ENCODE assay signal across 8 cellular contexts in the genomic region with DNA sequence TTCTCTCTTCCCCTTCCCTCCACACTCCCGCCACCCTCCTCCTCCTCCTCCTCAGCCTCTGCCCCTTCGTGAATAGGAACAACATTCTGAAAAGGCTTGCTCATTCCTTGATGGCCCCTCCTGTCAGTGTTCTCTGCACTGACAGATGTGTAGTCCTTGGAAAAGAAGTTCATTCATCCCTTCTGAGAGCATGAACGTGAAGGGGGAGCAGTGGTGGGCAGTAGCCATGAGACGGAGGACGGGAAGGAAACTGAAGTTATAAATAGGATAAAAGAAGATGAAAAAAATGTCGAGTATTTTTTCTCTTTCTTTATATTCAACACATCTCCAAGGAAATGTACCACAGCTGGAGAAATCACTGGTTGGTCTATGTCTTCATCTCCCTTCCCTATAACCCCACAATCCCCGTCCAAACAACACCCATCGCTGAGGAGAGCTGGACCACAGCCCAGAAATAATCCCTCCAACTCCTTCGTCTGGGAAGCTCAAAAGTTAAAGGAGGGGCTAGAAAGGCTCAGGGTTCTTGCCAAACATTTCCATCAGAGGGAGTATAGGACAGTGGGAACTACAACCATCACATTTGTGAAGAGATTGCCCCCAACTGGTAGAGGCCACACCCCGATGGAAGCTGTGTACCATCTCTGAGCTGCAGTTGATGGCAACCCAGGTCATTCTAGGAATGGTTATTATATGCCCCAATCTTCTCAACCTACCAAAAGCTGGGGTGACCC. TPM values are rescaled to one million over a fixed set of nuclear protein-coding genes. Genes with fewer than 3 reads are reported as not detected.
DNase-seq lines count a peak whose midpoint lies in the region; ATAC-seq and TF ChIP-seq lines count a peak whose summit lies in the region.

No MANE protein-coding gene starts in this region.

- intact Hi-C loops in activated CD8-positive, alpha-beta T cell treated with anti-CD3 and anti-CD28 coated beads for 36 hours (cut with micrococcal nuclease): no loop called here

- H3K4me1 Mint-ChIP-seq in activated CD8-positive, alpha-beta T cell treated with anti-CD3 and anti-CD28 coated beads for 36 hours (ENCODE audit: low read depth): peaks cover 54% of the 10 kb centered on the region
- H3K4me1 Mint-ChIP-seq in activated CD8-positive, alpha-beta T cell treated with anti-CD3 and anti-CD28 coated beads, Interleukin-2, amount 10 ng/mL, durations not matched to agents 7 days and 5 days (ENCODE audit: low read depth): peaks cover 53% of the 10 kb centered on the region
- H3K4me1 Mint-ChIP-seq in stimulated activated memory B cell treated with anti-CD40 and anti-IgM and Interleukin-4, amounts not matched to agents 10 μg/mL and 1 μg/mL and 100 μg/mL, for 72 hours: peaks cover 55% of the 10 kb centered on the region

- ATAC-seq in activated CD8-positive, alpha-beta T cell treated with anti-CD3 and anti-CD28 coated beads for 36 hours: no peak
- ATAC-seq in activated CD8-positive, alpha-beta T cell treated with anti-CD3 and anti-CD28 coated beads, Interleukin-2, amount 10 ng/mL, durations not matched to agents 7 days and 5 days: no peak
- no peak for ATAC-seq in stimulated activated memory B cell treated with anti-CD40 and anti-IgM and Interleukin-4, amounts not matched to agents 10 μg/mL and 1 μg/mL and 100 μg/mL, for 72 hours
- no peak for ATAC-seq in HG02852 (IDR thresholded peaks at IDR 0.05; ENCODE audit: unreplicated experiment)

- CTCF ChIA-PET in activated CD8-positive, alpha-beta T cell treated with anti-CD3 and anti-CD28 coated beads for 36 hours (lab: Charles Lee): interaction anchor here (0.6 to 4.0 kb wide), 16 partner anchors 10 to 277 kb away, joined by 3 to 22 read pairs (median 4); a partner anchor contains a TSS
- CTCF ChIA-PET in activated CD8-positive, alpha-beta T cell treated with anti-CD3 and anti-CD28 coated beads, Interleukin-2, amount 10 ng/mL, durations not matched to agents 7 days and 5 days (lab: Charles Lee): interaction anchor here (1.0 to 5.0 kb wide), 13 partner anchors 8 to 277 kb away, joined by 3 to 29 read pairs (median 5); no protein-coding TSS in a partner anchor

- H3K36me3 Mint-ChIP-seq in activated CD8-positive, alpha-beta T cell treated with anti-CD3 and anti-CD28 coated beads for 36 hours (ENCODE audit: low read depth): peaks cover 2% of the 10 kb centered on the region
- no peaks in the 10 kb centered on the region for H3K36me3 Mint-ChIP-seq in activated CD8-positive, alpha-beta T cell treated with anti-CD3 and anti-CD28 coated beads, Interleukin-2, amount 10 ng/mL, durations not matched to agents 7 days and 5 days (ENCODE audit: low read depth)
- no peaks in the 10 kb centered on the region for H3K36me3 Mint-ChIP-seq in stimulated activated memory B cell treated with anti-CD40 and anti-IgM and Interleukin-4, amounts not matched to agents 10 μg/mL and 1 μg/mL and 100 μg/mL, for 72 hours

- POLR2A ChIA-PET in activated CD8-positive, alpha-beta T cell treated with anti-CD3 and anti-CD28 coated beads for 36 hours (lab: Charles Lee): interaction anchor here (1.2 to 3.1 kb wide), 7 partner anchors 11 to 72 kb away, joined by 3 to 10 read pairs (median 5); no protein-coding TSS in a partner anchor
- POLR2A ChIA-PET in activated CD8-positive, alpha-beta T cell treated with anti-CD3 and anti-CD28 coated beads, Interleukin-2, amount 10 ng/mL, durations not matched to agents 7 days and 5 days (lab: Charles Lee): interaction anchor here (1.0 to 3.1 kb wide), 6 partner anchors 28 to 71 kb away, joined by 4 to 21 read pairs (median 12); no protein-coding TSS in a partner anchor

- H3K9me3 Mint-ChIP-seq in activated CD8-positive, alpha-beta T cell treated with anti-CD3 and anti-CD28 coated beads for 36 hours: no peaks in the 10 kb centered on the region
- no peaks in the 10 kb centered on the region for H3K9me3 Mint-ChIP-seq in activated CD8-positive, alpha-beta T cell treated with anti-CD3 and anti-CD28 coated beads, Interleukin-2, amount 10 ng/mL, durations not matched to agents 7 days and 5 days (ENCODE audit: insufficient read depth)
- no peaks in the 10 kb centered on the region for H3K9me3 Mint-ChIP-seq in stimulated activated memory B cell treated with anti-CD40 and anti-IgM and Interleukin-4, amounts not matched to agents 10 μg/mL and 1 μg/mL and 100 μg/mL, for 72 hours

- no peaks in the 10 kb centered on the region for H3K27me3 Mint-ChIP-seq in activated CD8-positive, alpha-beta T cell treated with anti-CD3 and anti-CD28 coated beads for 36 hours
- H3K27me3 Mint-ChIP-seq in activated CD8-positive, alpha-beta T cell treated with anti-CD3 and anti-CD28 coated beads, Interleukin-2, amount 10 ng/mL, durations not matched to agents 7 days and 5 days (ENCODE audit: low read depth): no peaks in the 10 kb centered on the region
- no peaks in the 10 kb centered on the region for H3K27me3 Mint-ChIP-seq in stimulated activated memory B cell treated with anti-CD40 and anti-IgM and Interleukin-4, amounts not matched to agents 10 μg/mL and 1 μg/mL and 100 μg/mL, for 72 hours

- H3K4me3 Mint-ChIP-seq in activated CD8-positive, alpha-beta T cell treated with anti-CD3 and anti-CD28 coated beads for 36 hours: no peak overlapping the region
- H3K4me3 Mint-ChIP-seq in activated CD8-positive, alpha-beta T cell treated with anti-CD3 and anti-CD28 coated beads, Interleukin-2, amount 10 ng/mL, durations not matched to agents 7 days and 5 days: no peak overlapping the region
- peak overlapping the region; percentile 70 for H3K4me3 Mint-ChIP-seq in stimulated activated memory B cell treated with anti-CD40 and anti-IgM and Interleukin-4, amounts not matched to agents 10 μg/mL and 1 μg/mL and 100 μg/mL, for 72 hours

- DNase-seq in activated CD8-positive, alpha-beta T cell treated with anti-CD3 and anti-CD28 coated beads for 36 hours: peak; percentile 22
- no peak for DNase-seq in activated CD8-positive, alpha-beta T cell treated with anti-CD3 and anti-CD28 coated beads, Interleukin-2, amount 10 ng/mL, durations not matched to agents 7 days and 5 days
- peak; percentile 75 for DNase-seq in fibroblast of the conjunctiva (ENCODE audit: low read depth)
- DNase-seq in OCI-M2 (lab: John Stamatoyannopoulos, UW; ENCODE audit: unreplicated experiment): no peak
- DNase-seq in activated CD4-positive, alpha-beta T cell treated with anti-CD3 and anti-CD28 coated beads, Interleukin-2, amount 50 U/mL, for 1 hour: no peak

- TF ChIP-seq CTCF in activated CD8-positive, alpha-beta T cell treated with anti-CD3 and anti-CD28 coated beads for 36 hours (IDR thresholded peaks at IDR 0.05): peak; percentile 3

- H3K27ac Mint-ChIP-seq in activated CD8-positive, alpha-beta T cell treated with anti-CD3 and anti-CD28 coated beads for 36 hours: peak overlapping the region; percentile 89
- H3K27ac Mint-ChIP-seq in activated CD8-positive, alpha-beta T cell treated with anti-CD3 and anti-CD28 coated beads, Interleukin-2, amount 10 ng/mL, durations not matched to agents 7 days and 5 days: no peak overlapping the region
- peak overlapping the region; percentile 89 for H3K27ac Mint-ChIP-seq in stimulated activated memory B cell treated with anti-CD40 and anti-IgM and Interleukin-4, amounts not matched to agents 10 μg/mL and 1 μg/mL and 100 μg/mL, for 72 hours

TF ChIP-seq in PFSK-1, 5 proteins besides CTCF, POLR2A, EP300 and RAD21:
- TF ChIP-seq TAF1 (IDR thresholded peaks at IDR 0.05; ENCODE audit: borderline replicate concordance, insufficient read depth, low read length): peak; percentile 43; the same call in 1 of the 2 replicates
- TF ChIP-seq POLR2AphosphoS5 (IDR thresholded peaks at IDR 0.05; ENCODE audit: low read depth, low read length): no peak; the same call in none of the 2 replicates
- TF ChIP-seq FOXP2 (optimal IDR thresholded peaks at IDR 0.05; ENCODE audit: borderline replicate concordance, extremely low read depth, extremely low read length, insufficient read depth): peak; percentile 13
- TF ChIP-seq, protein P1, sequence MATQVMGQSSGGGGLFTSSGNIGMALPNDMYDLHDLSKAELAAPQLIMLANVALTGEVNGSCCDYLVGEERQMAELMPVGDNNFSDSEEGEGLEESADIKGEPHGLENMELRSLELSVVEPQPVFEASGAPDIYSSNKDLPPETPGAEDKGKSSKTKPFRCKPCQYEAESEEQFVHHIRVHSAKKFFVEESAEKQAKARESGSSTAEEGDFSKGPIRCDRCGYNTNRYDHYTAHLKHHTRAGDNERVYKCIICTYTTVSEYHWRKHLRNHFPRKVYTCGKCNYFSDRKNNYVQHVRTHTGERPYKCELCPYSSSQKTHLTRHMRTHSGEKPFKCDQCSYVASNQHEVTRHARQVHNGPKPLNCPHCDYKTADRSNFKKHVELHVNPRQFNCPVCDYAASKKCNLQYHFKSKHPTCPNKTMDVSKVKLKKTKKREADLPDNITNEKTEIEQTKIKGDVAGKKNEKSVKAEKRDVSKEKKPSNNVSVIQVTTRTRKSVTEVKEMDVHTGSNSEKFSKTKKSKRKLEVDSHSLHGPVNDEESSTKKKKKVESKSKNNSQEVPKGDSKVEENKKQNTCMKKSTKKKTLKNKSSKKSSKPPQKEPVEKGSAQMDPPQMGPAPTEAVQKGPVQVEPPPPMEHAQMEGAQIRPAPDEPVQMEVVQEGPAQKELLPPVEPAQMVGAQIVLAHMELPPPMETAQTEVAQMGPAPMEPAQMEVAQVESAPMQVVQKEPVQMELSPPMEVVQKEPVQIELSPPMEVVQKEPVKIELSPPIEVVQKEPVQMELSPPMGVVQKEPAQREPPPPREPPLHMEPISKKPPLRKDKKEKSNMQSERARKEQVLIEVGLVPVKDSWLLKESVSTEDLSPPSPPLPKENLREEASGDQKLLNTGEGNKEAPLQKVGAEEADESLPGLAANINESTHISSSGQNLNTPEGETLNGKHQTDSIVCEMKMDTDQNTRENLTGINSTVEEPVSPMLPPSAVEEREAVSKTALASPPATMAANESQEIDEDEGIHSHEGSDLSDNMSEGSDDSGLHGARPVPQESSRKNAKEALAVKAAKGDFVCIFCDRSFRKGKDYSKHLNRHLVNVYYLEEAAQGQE (IDR thresholded peaks at IDR 0.05; ENCODE audit: insufficient read depth in 1 of 2, low read depth in 2 of 2, low read length in 2 of 2): peak in 1 of 2 experiments; percentile 63; a peak in 1 of 4 replicates
- TF ChIP-seq SIN3A (IDR thresholded peaks at IDR 0.05; ENCODE audit: borderline replicate concordance, insufficient read depth, low read length): peak; percentile 66; the same call in 1 of the 2 replicates
TF ChIP-seq in PFSK-1: peak in this region for 4.

RNA-seq across cellular contexts. Expression of a gene that starts 33.5 kb away (rescaled TPM):
- 100 to 1,000 TPM; 527 to 532 TPM for total RNA-seq in activated CD8-positive, alpha-beta T cell treated with anti-CD3 and anti-CD28 coated beads for 36 hours
- 100 to 1,000 TPM; 456 to 467 TPM for total RNA-seq in activated CD8-positive, alpha-beta T cell treated with anti-CD3 and anti-CD28 coated beads, Interleukin-2, amount 10 ng/mL, durations not matched to agents 7 days and 5 days
- 268 TPM for polyA plus RNA-seq in PFSK-1 (2012; ENCODE audit: insufficient read length, low read depth)

Comparison
In these comparisons a context has a peak if more than half of its experiments do, and no peak if none do; other contexts are left out.
1. DNase-seq: peak in activated CD8-positive, alpha-beta T cell treated with anti-CD3 and anti-CD28 coated beads for 36 hours (single experiment) and fibroblast of the conjunctiva (single experiment); none in activated CD8-positive, alpha-beta T cell treated with anti-CD3 and anti-CD28 coated beads, Interleukin-2, amount 10 ng/mL, durations not matched to agents 7 days and 5 days (single experiment), OCI-M2 (single experiment) and activated CD4-positive, alpha-beta T cell treated with anti-CD3 and anti-CD28 coated beads, Interleukin-2, amount 50 U/mL, for 1 hour (single experiment).